In the genomic region with DNA sequence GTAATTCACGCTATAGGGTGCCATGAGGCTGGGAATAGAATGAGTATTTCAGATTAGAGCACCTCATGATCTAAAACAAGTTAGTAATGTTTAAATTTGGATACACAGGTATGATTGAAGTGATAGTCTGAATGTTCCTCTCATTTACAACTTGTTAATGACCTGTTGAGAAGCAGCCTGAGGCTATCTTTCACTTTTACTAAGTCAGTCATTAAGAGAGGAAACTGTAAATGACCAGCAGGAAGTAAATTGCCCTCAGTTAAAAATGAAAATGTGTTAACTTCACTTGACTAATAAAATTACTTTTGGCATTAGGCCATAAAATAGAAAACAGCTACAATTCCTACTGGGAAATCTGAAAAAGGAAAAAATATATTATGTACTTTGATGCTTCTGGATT, we compare ENCODE assay signal across 25 cellular contexts.
DNase-seq lines count a peak whose midpoint lies in the region; ATAC-seq, FAIRE-seq and TF ChIP-seq lines count a peak whose summit lies in the region.
"Had no signal": no experiment of that assay in that cellular context is flagged by ENCODE, and none has a peak within 500 bp of the region (broad histone marks: within the 10 kb centered on the region; RNA-seq: fewer than 3 reads in every experiment).

No MANE protein-coding gene starts in this region.

- no peak for TF ChIP-seq CTCF in A673 (conservative IDR thresholded peaks at IDR 0.05; ENCODE audit: low read depth, low read length)
- TF ChIP-seq CTCF in GM23338 (conservative IDR thresholded peaks at IDR 0.05; ENCODE audit: low read depth in 2 of 2), result no peak
- no peak for TF ChIP-seq CTCF in H1 (IDR thresholded peaks at IDR 0.05; ENCODE audit: control extremely low read depth in 1 of 3, insufficient read depth in 1 of 3, low read depth in 1 of 3, low read length in 3 of 3)

- H2AFZ ChIP-seq in GM23338, result no peak overlapping the region
- no peak overlapping the region for H2AFZ ChIP-seq in H1 (ENCODE audit: low read length)

- FAIRE-seq in H1 (lab: Jason Lieb, UNC), result no peak
- FAIRE-seq: GM12891, H54, HTR-8/SVneo had no signal

- 0 out of 2 replicates have a peak, but pooled peaks cover 2% of the 10 kb centered on the region for H3K23me2 ChIP-seq in H1 (ENCODE audit: low read depth, low read length)

- H4K5ac ChIP-seq in H1 (ENCODE audit: insufficient read length, low read depth, low read length), result peak overlapping the region; percentile 52

- intact Hi-C loops in A673 (cut with micrococcal nuclease; ENCODE audit: unreplicated experiment), result no loop called here

- POLR2A ChIA-PET in A673 (lab: Charles Lee; ENCODE audit: low non-redundant PET), result no interaction called here
- POLR2A ChIA-PET in H1 (lab: Charles Lee; ENCODE audit: partially characterized antibody), result no interaction called here

- H3F3A ChIP-seq in GM23338 (replicated peaks; ENCODE audit: low read depth), result no peaks in the 10 kb centered on the region

- TF ChIP-seq POLR2A in H1 (IDR thresholded peaks at IDR 0.05; ENCODE audit: control extremely low read depth in 1 of 2, low read depth in 2 of 2, low read length in 2 of 2), result no peak

- no peak overlapping the region for H2BK5ac ChIP-seq in H1 (ENCODE audit: low read depth, low read length)

- TF ChIP-seq RAD21 in H1 (IDR thresholded peaks at IDR 0.05 in 1 of 2, conservative IDR thresholded peaks at IDR 0.05 in 1 of 2; ENCODE audit: low read depth in 2 of 2, low read length in 2 of 2), result no peak

- H3K79me2 ChIP-seq in GM23338 (replicated peaks; ENCODE audit: insufficient read depth), result no peaks in the 10 kb centered on the region
- no peaks in the 10 kb centered on the region for H3K79me2 ChIP-seq in H1 (ENCODE audit: control insufficient read depth in 1 of 2, insufficient read depth in 2 of 2, low read length in 2 of 2)

- peaks cover 9% of the 10 kb centered on the region; the same call in 2 of the 3 replicates for H3K4me1 Mint-ChIP-seq in GM23338
- H3K4me1 Mint-ChIP-seq: CD4-positive, alpha-beta memory T cell had no signal

- H4K20me1 ChIP-seq in GM23338 (replicated peaks; ENCODE audit: insufficient read depth), result no peaks in the 10 kb centered on the region
- no peaks in the 10 kb centered on the region for H4K20me1 ChIP-seq in H1 (replicated peaks in 1 of 2; ENCODE audit: control insufficient read depth in 1 of 2, insufficient read depth in 2 of 2, low read length in 2 of 2)

- 90% methylated on average over 1 of the region's 1 CpG; no CpG with 5 or more reads in 1 of the 2 experiments for WGBS in H1 (ENCODE audit: extremely low coverage in 1 of 2, insufficient coverage in 1 of 2, insufficient read length in 1 of 2, insufficient replicate concordance in 2 of 2, low coverage in 1 of 2, low lambda C conversion rate in 2 of 2, missing lambda C conversion rate in 1 of 2), 2 experiments

- no peaks in the 10 kb centered on the region for H3K27me3 Mint-ChIP-seq in GM23338 (ENCODE audit: insufficient read depth, low read depth, poor library complexity)
- H3K27me3 Mint-ChIP-seq: CD4-positive, alpha-beta memory T cell had no signal

- H3K4me2 ChIP-seq in GM23338 (no peak overlapping the region), H1 (ENCODE audit: insufficient read depth in 1 of 2, low read depth in 2 of 2, low read length in 2 of 2) (no peak overlapping the region)

- H3K27ac ChIP-seq in A673 (ENCODE audit: low read depth, low read length, poor library complexity, severe bottlenecking) (no peak overlapping the region), GM23338 (ENCODE audit: low read depth) (no peak overlapping the region), H1 (ENCODE audit: low read depth, low read length) (no peak overlapping the region)
- H3K27ac ChIP-seq: SJCRH30 had no signal

- no peak overlapping the region for H3K9ac ChIP-seq in H1 (replicated peaks in 1 of 4; ENCODE audit: extremely low read depth in 1 of 4, low read depth in 3 of 4, low read length in 3 of 4)

- H3K4me3 Mint-ChIP-seq in GM23338, result no peak overlapping the region
- H3K4me3 Mint-ChIP-seq: CD4-positive, alpha-beta memory T cell had no signal

- H4K8ac ChIP-seq in H1 (ENCODE audit: extremely low read depth, insufficient read depth, low read length), result no peak overlapping the region

- no peak overlapping the region for H3K23ac ChIP-seq in H1 (ENCODE audit: insufficient read length)

- H3K4me3 ChIP-seq in A673 (ENCODE audit: low read depth, low read length, poor library complexity, severe bottlenecking) (no peak overlapping the region), GM23338 (no peak overlapping the region), H1 (ENCODE audit: extremely low read depth in 1 of 4, insufficient read depth in 2 of 4, low read depth in 3 of 4, low read length in 4 of 4) (no peak overlapping the region)
- H3K4me3 ChIP-seq: MG63, SJCRH30 had no signal

- no peak overlapping the region for H3K14ac ChIP-seq in H1 (ENCODE audit: insufficient read length)

- no peak for TF ChIP-seq EP300 in H1 (IDR thresholded peaks at IDR 0.05; ENCODE audit: borderline replicate concordance in 1 of 2, low read depth in 2 of 2, low read length in 2 of 2)

- H3K56ac ChIP-seq in H1 (replicated peaks; ENCODE audit: insufficient read length, low read depth, low read length), result no peak overlapping the region

- H3K36me3 Mint-ChIP-seq in GM23338 (ENCODE audit: low read depth), result no peaks in the 10 kb centered on the region
- H3K36me3 Mint-ChIP-seq: CD4-positive, alpha-beta memory T cell had no signal

- DNase-seq in A673 (ENCODE audit: low spot score) (peak; percentile 23), GM23338 (ENCODE audit: low spot score) (no peak), NCI-H2081 treated with DMSO at 0.1 percent for 48 hours (lab: John Stamatoyannopoulos, UW) (peak; percentile 20), H1 (ENCODE audit: low read depth in 1 of 2, low spot score in 2 of 2) (no peak), SHP77 treated with DMSO at 0.1 percent for 48 hours (lab: John Stamatoyannopoulos, UW) (no peak), cerebellum (ENCODE audit: low spot score) (no peak)
- DNase-seq: 8988T; C1 segment of cervical spinal cord; Caco-2; CD4-positive, alpha-beta memory T cell; EL; GDM1; KBM-7; MG63; NCI-H1436; NCI-H1930; NCI-H774; PC-3; SJCRH30; T-helper 2 cell had no signal

- CTCF ChIA-PET in A673 (lab: Charles Lee), result no interaction called here
- CTCF ChIA-PET in H1 (lab: Charles Lee; ENCODE audit: partially characterized antibody), result no interaction called here

- no peaks in the 10 kb centered on the region for H3K9me2 ChIP-seq in GM23338 (ENCODE audit: insufficient read depth)

- H4K91ac ChIP-seq in H1 (replicated peaks; ENCODE audit: insufficient read length, low read length), result no peak overlapping the region

- H3K9me3 ChIP-seq in A673 (ENCODE audit: low read depth, low read length, poor library complexity, severe bottlenecking), result no peaks in the 10 kb centered on the region
- no peaks in the 10 kb centered on the region for H3K9me3 ChIP-seq in H1 (ENCODE audit: insufficient read depth in 2 of 2, low read depth in 1 of 2, low read length in 1 of 2)
- H3K9me3 ChIP-seq: Caco-2, MG63, SJCRH30 had no signal

- no peak overlapping the region for H2BK20ac ChIP-seq in H1 (ENCODE audit: low read length)

- H2BK15ac ChIP-seq in H1 (ENCODE audit: low read length), result no peak overlapping the region

- H3K4ac ChIP-seq in H1 (replicated peaks; ENCODE audit: insufficient read length, low read depth, low read length), result no peak overlapping the region

- H2BK120ac ChIP-seq in H1 (replicated peaks; ENCODE audit: low read depth, low read length), result no peak overlapping the region

- H3K79me1 ChIP-seq in H1 (ENCODE audit: low read depth, low read length), result no peaks in the 10 kb centered on the region

- no peaks in the 10 kb centered on the region for H3K27me3 ChIP-seq in A673 (replicated peaks; ENCODE audit: insufficient read depth, low read depth, low read length, poor library complexity)
- H3K27me3 ChIP-seq in GM23338 (ENCODE audit: insufficient read depth), result no peaks in the 10 kb centered on the region
- no peaks in the 10 kb centered on the region for H3K27me3 ChIP-seq in H1 (replicated peaks in 1 of 4; ENCODE audit: control insufficient read depth in 3 of 4, extremely low read depth in 1 of 4, insufficient read depth in 3 of 4, low read length in 3 of 4)
- H3K27me3 ChIP-seq: MG63, SJCRH30 had no signal

- ATAC-seq in GM23338 (no peak), GM19023 (IDR thresholded peaks at IDR 0.05; ENCODE audit: unreplicated experiment) (no peak), HG02852 (IDR thresholded peaks at IDR 0.05; ENCODE audit: unreplicated experiment) (no peak)
- ATAC-seq: PC-3 had no signal

- no TSS peak for BruUV-seq in A673 (replicated peaks; lab: Mats Ljungman, UMichigan)

- no peak overlapping the region for H3K27ac Mint-ChIP-seq in GM23338
- H3K27ac Mint-ChIP-seq: CD4-positive, alpha-beta memory T cell had no signal

- H3K9me3 Mint-ChIP-seq in GM23338, result peaks cover 3% of the 10 kb centered on the region; the same call in 2 of the 3 replicates

- H2BK12ac ChIP-seq in H1 (ENCODE audit: low read depth, low read length), result no peak overlapping the region

- H3K4me1 ChIP-seq in A673 (ENCODE audit: insufficient read depth, low read length, poor library complexity, severe bottlenecking) (no peaks in the 10 kb centered on the region), GM23338 (ENCODE audit: insufficient read depth) (no peaks in the 10 kb centered on the region; the same call in 1 of the 2 replicates), H1 (replicated peaks in 1 of 4; ENCODE audit: control insufficient read depth in 3 of 4, insufficient read depth in 4 of 4, low read length in 3 of 4) (no peaks in the 10 kb centered on the region; a peak in 1 of 7 replicates)
- H3K4me1 ChIP-seq: Caco-2, SJCRH30 had no signal

- no peaks in the 10 kb centered on the region for H3K36me3 ChIP-seq in A673 (ENCODE audit: insufficient read depth, low read length, poor library complexity, severe bottlenecking)
- no peaks in the 10 kb centered on the region for H3K36me3 ChIP-seq in GM23338 (ENCODE audit: insufficient read depth)
- H3K36me3 ChIP-seq in H1 (ENCODE audit: control insufficient read depth in 2 of 4, insufficient read depth in 4 of 4, low read length in 3 of 4), result no peaks in the 10 kb centered on the region
- H3K36me3 ChIP-seq: MG63, SJCRH30 had no signal

- H3K18ac ChIP-seq in H1 (ENCODE audit: extremely low read depth, low read length), result no peak overlapping the region

- no peak overlapping the region for H2AK5ac ChIP-seq in H1 (ENCODE audit: low read depth, low read length)

TF ChIP-seq in GM23338, 12 proteins besides CTCF, POLR2A, EP300 and RAD21:
- no peak for TF ChIP-seq ZNF331 (CRISPR knock-in tag; IDR thresholded peaks at IDR 0.05; ENCODE audit: low read depth)
- TF ChIP-seq ZNF114 (CRISPR knock-in tag; IDR thresholded peaks at IDR 0.05), result no peak
- peak; percentile 22; the same call in 1 of the 2 replicates for TF ChIP-seq NANOG (IDR thresholded peaks at IDR 0.05; ENCODE audit: borderline replicate concordance)
TF ChIP-seq in GM23338: peak in this region for 1.

TF ChIP-seq in H1, 55 proteins besides CTCF, POLR2A, EP300 and RAD21:
- TF ChIP-seq MAFK (IDR thresholded peaks at IDR 0.05; ENCODE audit: low read depth, low read length), result no peak

Comparison
In these comparisons a context has a peak if more than half of its experiments do, and no peak if none do; other contexts are left out.
1. DNase-seq: peak in A673 (single experiment) and NCI-H2081 treated with DMSO at 0.1 percent for 48 hours (single experiment); none in GM23338 (single experiment), H1 (0 of 2), SHP77 treated with DMSO at 0.1 percent for 48 hours (single experiment) and cerebellum (single experiment).